In the genomic region with DNA sequence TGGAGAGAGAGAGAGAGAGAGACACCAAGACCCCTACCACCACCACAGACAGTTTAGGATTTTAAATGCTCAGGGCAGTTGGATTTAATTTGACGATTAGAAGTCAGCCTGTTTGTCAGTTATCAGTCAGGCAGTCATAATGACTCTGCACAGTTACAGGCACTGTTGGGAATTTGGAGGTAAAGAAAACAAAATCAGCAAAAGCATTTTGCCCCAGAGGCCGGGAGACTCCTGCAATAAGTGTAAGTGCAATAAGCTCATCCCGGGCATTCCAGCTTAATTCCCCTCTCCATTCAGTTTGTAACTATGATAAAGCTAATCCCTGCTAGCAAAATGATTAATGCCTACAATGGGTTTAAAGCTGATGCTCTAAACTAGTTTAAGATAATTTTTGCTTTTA, we compare ENCODE assay signal across 16 cellular contexts. TPM values are rescaled to one million over a fixed set of nuclear protein-coding genes. Genes with fewer than 3 reads are reported as not detected.
"Had no signal": no experiment of that assay in that cellular context is flagged by ENCODE, and none has a peak within 500 bp of the region (broad histone marks: within the 10 kb centered on the region; RNA-seq: fewer than 3 reads in every experiment).

No MANE protein-coding gene starts in this region.

- H3K36me3 ChIP-seq: cardiac muscle cell, gastrocnemius medialis, left lung, transverse colon had no signal

- H3K79me2 ChIP-seq: parathyroid adenoma had no signal

- FAIRE-seq: astrocyte, colon, endothelial cell of umbilical vein, keratinocyte had no signal

- H3K27ac ChIP-seq: cardiac muscle cell, left lung, parathyroid adenoma, skin epidermis, transverse colon had no signal

- DNase-seq: activated CD4-positive, alpha-beta T cell treated with anti-CD3 and anti-CD28 coated beads for 48 hours; activated naive CD4-positive, alpha-beta T cell; gastrocnemius medialis; left lung; retina; T-cell; transverse colon had no signal

- H3K27me3 ChIP-seq: cardiac muscle cell, gastrocnemius medialis, left lung, transverse colon had no signal

- H3K4me3 ChIP-seq: cardiac muscle cell, gastrocnemius medialis, left lung, skin epidermis, transverse colon had no signal

- ATAC-seq: gastrocnemius medialis, left lung, T-cell, WTC11 had no signal

- H3K9ac ChIP-seq: parathyroid adenoma had no signal

- H3K4me1 ChIP-seq: left lung, parathyroid adenoma had no signal

- H3K9me3 ChIP-seq: gastrocnemius medialis, left lung, transverse colon had no signal

- H2AFZ ChIP-seq: parathyroid adenoma had no signal

RNA-seq across cellular contexts. Expression of a gene that starts 13.5 kb away (rescaled TPM):
- total RNA-seq: activated T-helper 1 cell treated with anti-CD3 and anti-CD28 coated beads, Interleukin-12 subunit alpha, Interleukin-12 subunit beta, Interleukin-2, Interleukin-4 antibody, amounts not matched to agents 30 ng/mL and 10 ng/mL and 1 ng/mL, durations not matched to agents 14 hours and 24 hours and 36 hours had no signal
